Comparison of ENCODE assay signal across 27 cellular contexts in genomic region chr5:39158786-39159185, GRCh38.
DNase-seq lines count a peak whose midpoint lies in the region; FAIRE-seq and TF ChIP-seq lines count a peak whose summit lies in the region.
"Had no signal": no experiment of that assay in that cellular context is flagged by ENCODE, and none has a peak within 500 bp of the region (broad histone marks: within the 10 kb centered on the region; RNA-seq: fewer than 3 reads in every experiment).

No MANE protein-coding gene starts in this region.

- H3K27me3 Mint-ChIP-seq in activated naive CD4-positive, alpha-beta T cell treated with anti-CD3 and anti-CD28 coated beads, Interleukin-2, amount 50 U/mL, for 24 hours, result no peaks in the 10 kb centered on the region
- H3K27me3 Mint-ChIP-seq in activated naive CD8-positive, alpha-beta T cell, result no peaks in the 10 kb centered on the region
- peaks cover 3% of the 10 kb centered on the region for H3K27me3 Mint-ChIP-seq in neural progenitor cell (ENCODE audit: insufficient read depth, low read depth)

- TF ChIP-seq CTCF in neutrophil (IDR thresholded peaks at IDR 0.05) (no peak), neural progenitor cell (IDR thresholded peaks at IDR 0.05) (no peak)

- H4K20me1 ChIP-seq in neural progenitor cell (ENCODE audit: low read depth), result no peaks in the 10 kb centered on the region

- peak; percentile 36 for FAIRE-seq in H54 (lab: Jason Lieb, UNC)
- FAIRE-seq: GM12891, HepG2, kidney, RCC 7860 had no signal

- no peak overlapping the region for H3K9ac ChIP-seq in neural progenitor cell

- no peaks in the 10 kb centered on the region for H3K79me2 ChIP-seq in neural progenitor cell (ENCODE audit: low read depth)

- H3K4me1 ChIP-seq in neutrophil (ENCODE audit: control insufficient read depth in 1 of 2, insufficient read depth in 1 of 2, low read depth in 1 of 2, low read length in 1 of 2) (peaks cover 12 to 31% of the 10 kb centered on the region in 2 experiments), neural progenitor cell (no peaks in the 10 kb centered on the region)
- H3K4me1 ChIP-seq: Caco-2, esophagus muscularis mucosa, HAP-1, tibial artery, vagina had no signal

- H3K9me3 ChIP-seq in neutrophil, result no peaks in the 10 kb centered on the region
- no peaks in the 10 kb centered on the region for H3K9me3 ChIP-seq in neural progenitor cell (ENCODE audit: low read depth)
- H3K9me3 ChIP-seq: Caco-2, esophagus muscularis mucosa, HAP-1, tibial artery, vagina had no signal

- peaks cover 12% of the 10 kb centered on the region for H3K36me3 Mint-ChIP-seq in activated naive CD4-positive, alpha-beta T cell treated with anti-CD3 and anti-CD28 coated beads, Interleukin-2, amount 50 U/mL, for 24 hours
- peaks cover 3% of the 10 kb centered on the region for H3K36me3 Mint-ChIP-seq in activated naive CD8-positive, alpha-beta T cell
- H3K36me3 Mint-ChIP-seq in neural progenitor cell, result no peaks in the 10 kb centered on the region

- H3K4me2 ChIP-seq in neural progenitor cell, result no peak overlapping the region

- H3K4me3 ChIP-seq in neutrophil (ENCODE audit: low read depth in 1 of 2, low read length in 1 of 2) (no peak overlapping the region), neural progenitor cell (no peak overlapping the region)
- H3K4me3 ChIP-seq: esophagus muscularis mucosa, HAP-1, tibial artery, vagina had no signal

- H3K27ac ChIP-seq in neutrophil (peak overlapping the region; percentile 43), neural progenitor cell (no peak overlapping the region)
- H3K27ac ChIP-seq: esophagus muscularis mucosa, tibial artery, vagina had no signal

- H3K27ac Mint-ChIP-seq in activated naive CD4-positive, alpha-beta T cell treated with anti-CD3 and anti-CD28 coated beads, Interleukin-2, amount 50 U/mL, for 24 hours, result peak overlapping the region; percentile 93
- H3K27ac Mint-ChIP-seq in activated naive CD8-positive, alpha-beta T cell, result peak overlapping the region; percentile 88
- no peak overlapping the region for H3K27ac Mint-ChIP-seq in neural progenitor cell

- H3K27me3 ChIP-seq in neutrophil (no peaks in the 10 kb centered on the region), neural progenitor cell (no peaks in the 10 kb centered on the region)
- H3K27me3 ChIP-seq: esophagus muscularis mucosa, tibial artery, vagina had no signal

- no peaks in the 10 kb centered on the region for H3K9me3 Mint-ChIP-seq in activated naive CD4-positive, alpha-beta T cell treated with anti-CD3 and anti-CD28 coated beads, Interleukin-2, amount 50 U/mL, for 24 hours
- H3K9me3 Mint-ChIP-seq in activated naive CD8-positive, alpha-beta T cell (ENCODE audit: low read depth), result no peaks in the 10 kb centered on the region
- no peaks in the 10 kb centered on the region for H3K9me3 Mint-ChIP-seq in neural progenitor cell

- no peak overlapping the region for H2AFZ ChIP-seq in neural progenitor cell (replicated peaks)

- H3K36me3 ChIP-seq in neutrophil (peaks cover 37% of the 10 kb centered on the region), neural progenitor cell (no peaks in the 10 kb centered on the region)
- H3K36me3 ChIP-seq: esophagus muscularis mucosa, HAP-1, tibial artery, vagina had no signal

- no peaks in the 10 kb centered on the region for H3F3A ChIP-seq in neural progenitor cell (ENCODE audit: low read depth)

- no peak for TF ChIP-seq POLR2A in H54 (IDR thresholded peaks at IDR 0.05; ENCODE audit: low read depth, low read length)

- DNase-seq in activated naive CD4-positive, alpha-beta T cell treated with anti-CD3 and anti-CD28 coated beads, Interleukin-2, amount 50 U/mL, for 16 hours, result no peak
- DNase-seq in H54 (ENCODE audit: insufficient read length, low spot score) (no peak), neural progenitor cell (ENCODE audit: low spot score) (no peak), NCI-H1694 (lab: John Stamatoyannopoulos, UW) (no peak)
- DNase-seq: activated CD4-positive, alpha-beta T cell treated with anti-CD3 and anti-CD28 coated beads for 1 hour; activated effector memory CD4-positive, alpha-beta T cell treated with Interleukin-2 at 50 U/mL for 16 hours; Caco-2; central memory CD4-positive, alpha-beta T cell; DMS53; head of caudate nucleus; Kasumi-1; NCI-H1436; NCI-H345; NCI-H69; SIG-M5; stimulated activated CD4-positive, alpha-beta T cell treated with anti-CD3 and anti-CD28 coated beads, Interleukin-4, amount 100 ng/mL, for 1 hour had no signal

- H3K4me3 Mint-ChIP-seq in activated naive CD4-positive, alpha-beta T cell treated with anti-CD3 and anti-CD28 coated beads, Interleukin-2, amount 50 U/mL, for 24 hours, result no peak overlapping the region
- peak overlapping the region; percentile 27 for H3K4me3 Mint-ChIP-seq in activated naive CD8-positive, alpha-beta T cell
- H3K4me3 Mint-ChIP-seq in neural progenitor cell, result no peak overlapping the region

- H3K4me1 Mint-ChIP-seq in activated naive CD4-positive, alpha-beta T cell treated with anti-CD3 and anti-CD28 coated beads, Interleukin-2, amount 50 U/mL, for 24 hours, result peaks cover 88% of the 10 kb centered on the region
- peaks cover 91% of the 10 kb centered on the region for H3K4me1 Mint-ChIP-seq in activated naive CD8-positive, alpha-beta T cell (ENCODE audit: low read depth)
- H3K4me1 Mint-ChIP-seq in neural progenitor cell, result peaks cover under 1% of the 10 kb centered on the region
